Comparison of ENCODE assay signal across 1 cellular context in the genomic region with DNA sequence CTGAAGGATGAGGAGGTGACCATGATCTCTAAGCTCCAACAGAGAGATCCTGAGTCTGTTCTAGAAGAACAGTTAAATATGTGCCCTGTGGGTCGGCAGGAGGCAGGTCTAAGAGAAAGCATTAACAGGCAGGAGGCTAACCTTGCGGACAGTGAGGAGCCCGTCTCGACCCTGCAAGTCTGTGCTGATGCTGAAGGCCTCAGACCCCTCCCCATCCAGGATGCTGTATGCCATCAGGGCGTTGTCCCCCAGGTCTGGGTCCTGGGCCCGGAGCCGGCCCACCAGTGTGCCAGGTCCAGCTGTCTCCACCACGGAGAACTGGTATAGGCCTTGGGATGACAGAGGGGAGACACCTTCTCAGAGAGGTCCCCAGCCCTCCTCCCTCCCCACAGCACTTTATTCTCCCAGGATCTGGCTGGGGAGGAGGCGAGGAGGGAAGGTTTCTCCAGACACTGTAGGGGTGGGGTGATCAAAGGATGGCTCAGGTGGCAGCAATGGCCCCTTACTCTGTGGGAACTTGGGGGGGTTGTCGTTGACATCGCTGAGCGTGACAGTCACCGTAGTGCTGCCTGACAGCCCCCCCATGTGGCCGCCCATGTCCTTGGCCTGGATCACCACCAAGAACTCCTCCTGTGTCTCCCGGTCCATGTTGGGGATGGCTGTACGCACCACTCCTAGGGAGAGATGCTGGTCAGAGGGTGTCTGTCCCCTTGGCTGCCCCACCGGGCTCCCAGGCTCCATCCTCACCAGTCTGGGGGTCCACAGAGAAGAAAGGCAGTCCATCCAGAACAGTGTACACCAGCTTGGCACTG.
TF ChIP-seq lines count a peak whose summit lies in the region.

No MANE protein-coding gene starts in this region.

TF ChIP-seq in HEK293, 187 proteins besides CTCF, POLR2A, EP300 and RAD21 (continued from another document):
- TF ChIP-seq GLIS2 (tag by site-specific recombination; IDR thresholded peaks at IDR 0.05) (0 out of 2 replicates have a peak, but pooled peaks have one; percentile 14), ZNF791 (tag by site-specific recombination; IDR thresholded peaks at IDR 0.05) (no peak), HOXA7 (CRISPR knock-in tag; IDR thresholded peaks at IDR 0.05; ENCODE audit: borderline replicate concordance) (no peak), ZNF776 (tag by site-specific recombination; IDR thresholded peaks at IDR 0.05; ENCODE audit: borderline replicate concordance) (no peak), ZBTB21 (tag by site-specific recombination; IDR thresholded peaks at IDR 0.05) (no peak)
- TF ChIP-seq, protein P1, sequence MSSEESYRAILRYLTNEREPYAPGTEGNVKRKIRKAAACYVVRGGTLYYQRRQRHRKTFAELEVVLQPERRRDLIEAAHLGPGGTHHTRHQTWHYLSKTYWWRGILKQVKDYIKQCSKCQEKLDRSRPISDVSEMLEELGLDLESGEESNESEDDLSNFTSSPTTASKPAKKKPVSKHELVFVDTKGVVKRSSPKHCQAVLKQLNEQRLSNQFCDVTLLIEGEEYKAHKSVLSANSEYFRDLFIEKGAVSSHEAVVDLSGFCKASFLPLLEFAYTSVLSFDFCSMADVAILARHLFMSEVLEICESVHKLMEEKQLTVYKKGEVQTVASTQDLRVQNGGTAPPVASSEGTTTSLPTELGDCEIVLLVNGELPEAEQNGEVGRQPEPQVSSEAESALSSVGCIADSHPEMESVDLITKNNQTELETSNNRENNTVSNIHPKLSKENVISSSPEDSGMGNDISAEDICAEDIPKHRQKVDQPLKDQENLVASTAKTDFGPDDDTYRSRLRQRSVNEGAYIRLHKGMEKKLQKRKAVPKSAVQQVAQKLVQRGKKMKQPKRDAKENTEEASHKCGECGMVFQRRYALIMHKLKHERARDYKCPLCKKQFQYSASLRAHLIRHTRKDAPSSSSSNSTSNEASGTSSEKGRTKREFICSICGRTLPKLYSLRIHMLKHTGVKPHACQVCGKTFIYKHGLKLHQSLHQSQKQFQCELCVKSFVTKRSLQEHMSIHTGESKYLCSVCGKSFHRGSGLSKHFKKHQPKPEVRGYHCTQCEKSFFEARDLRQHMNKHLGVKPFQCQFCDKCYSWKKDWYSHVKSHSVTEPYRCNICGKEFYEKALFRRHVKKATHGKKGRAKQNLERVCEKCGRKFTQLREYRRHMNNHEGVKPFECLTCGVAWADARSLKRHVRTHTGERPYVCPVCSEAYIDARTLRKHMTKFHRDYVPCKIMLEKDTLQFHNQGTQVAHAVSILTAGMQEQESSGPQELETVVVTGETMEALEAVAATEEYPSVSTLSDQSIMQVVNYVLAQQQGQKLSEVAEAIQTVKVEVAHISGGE (tag by site-specific recombination; conservative IDR thresholded peaks at IDR 0.05; ENCODE audit: low read depth): no peak
- TF ChIP-seq, protein P2, sequence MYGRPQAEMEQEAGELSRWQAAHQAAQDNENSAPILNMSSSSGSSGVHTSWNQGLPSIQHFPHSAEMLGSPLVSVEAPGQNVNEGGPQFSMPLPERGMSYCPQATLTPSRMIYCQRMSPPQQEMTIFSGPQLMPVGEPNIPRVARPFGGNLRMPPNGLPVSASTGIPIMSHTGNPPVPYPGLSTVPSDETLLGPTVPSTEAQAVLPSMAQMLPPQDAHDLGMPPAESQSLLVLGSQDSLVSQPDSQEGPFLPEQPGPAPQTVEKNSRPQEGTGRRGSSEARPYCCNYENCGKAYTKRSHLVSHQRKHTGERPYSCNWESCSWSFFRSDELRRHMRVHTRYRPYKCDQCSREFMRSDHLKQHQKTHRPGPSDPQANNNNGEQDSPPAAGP (tag by site-specific recombination; IDR thresholded peaks at IDR 0.05): no peak
